11 cellular contexts compared by ENCODE assay signal in genomic region chr21:21688877-21689276, GRCh38.
DNase-seq lines count a peak whose midpoint lies in the region; ATAC-seq and TF ChIP-seq lines count a peak whose summit lies in the region.
"Had no signal": no experiment of that assay in that cellular context is flagged by ENCODE, and none has a peak within 500 bp of the region (broad histone marks: within the 10 kb centered on the region; RNA-seq: fewer than 3 reads in every experiment).

No MANE protein-coding gene starts in this region.

- no peak overlapping the region for H3K4me3 Mint-ChIP-seq in stimulated activated naive CD8-positive, alpha-beta T cell treated with anti-CD3 and anti-CD28 coated beads, Interleukin-15, amount 100 ng/mL, for 72 hours
- H3K4me3 Mint-ChIP-seq: dendritic cell treated with granulocyte-macrophage colony-stimulating factor and Interleukin-4, amounts not matched to agents 40 ng/mL and 50 ng/mL, for 4 days had no signal

- WGBS in prostate gland: 57% methylated on average over 9 of the region's 9 CpGs

- peaks cover 8% of the 10 kb centered on the region in 2 donors for H3K9me3 Mint-ChIP-seq in stimulated activated naive CD8-positive, alpha-beta T cell treated with anti-CD3 and anti-CD28 coated beads, Interleukin-15, amount 100 ng/mL, for 72 hours

- H3K4me1 ChIP-seq in prostate gland (replicated peaks): no peaks in the 10 kb centered on the region

- H3K36me3 ChIP-seq in prostate gland: no peaks in the 10 kb centered on the region

- peak; percentile 14 for DNase-seq in COR-L47 (lab: John Stamatoyannopoulos, UW)
- peak; percentile 17 for DNase-seq in SKM-1 treated with dmso at 0.1 percent for 144 hours (lab: John Stamatoyannopoulos, UW; ENCODE audit: unreplicated experiment)
- peak; percentile 38 for DNase-seq in iris pigment epithelial cell (ENCODE audit: low read depth)
- no peak for DNase-seq in stimulated activated naive CD8-positive, alpha-beta T cell treated with anti-CD3 and anti-CD28 coated beads, Interleukin-15, amount 100 ng/mL, for 72 hours
- DNase-seq in prostate gland (ENCODE audit: low spot score): no peak
- DNase-seq in DMS79 (lab: John Stamatoyannopoulos, UW): no peak
- DNase-seq: NCI-H187 treated with DMSO at 0.1 percent for 48 hours had no signal

- no peaks in the 10 kb centered on the region for H3K27me3 Mint-ChIP-seq in stimulated activated naive CD8-positive, alpha-beta T cell treated with anti-CD3 and anti-CD28 coated beads, Interleukin-15, amount 100 ng/mL, for 72 hours
- H3K27me3 Mint-ChIP-seq: dendritic cell treated with granulocyte-macrophage colony-stimulating factor and Interleukin-4, amounts not matched to agents 40 ng/mL and 50 ng/mL, for 4 days had no signal

- ATAC-seq in stimulated activated naive CD8-positive, alpha-beta T cell treated with anti-CD3 and anti-CD28 coated beads, Interleukin-15, amount 100 ng/mL, for 72 hours: no peak
- ATAC-seq in GM21576 (IDR thresholded peaks at IDR 0.05; ENCODE audit: unreplicated experiment): no peak
- ATAC-seq: HCT116 had no signal

- H3K27ac ChIP-seq in prostate gland: no peak overlapping the region

- H3K4me3 ChIP-seq in prostate gland: no peak overlapping the region

- no peak for TF ChIP-seq POLR2A in prostate gland (IDR thresholded peaks at IDR 0.05)

- H3K4me1 Mint-ChIP-seq in stimulated activated naive CD8-positive, alpha-beta T cell treated with anti-CD3 and anti-CD28 coated beads, Interleukin-15, amount 100 ng/mL, for 72 hours: no peaks in the 10 kb centered on the region

- TF ChIP-seq RAD21 in Ishikawa (IDR thresholded peaks at IDR 0.05; ENCODE audit: low read depth): peak; percentile 57

- intact Hi-C loops in prostate gland (cut with DNase I): no loop called here

- TF ChIP-seq EP300 in Ishikawa (IDR thresholded peaks at IDR 0.05; ENCODE audit: borderline replicate concordance): no peak

- TF ChIP-seq CTCF in prostate gland (IDR thresholded peaks at IDR 0.05): no peak

- no peaks in the 10 kb centered on the region for H3K27me3 ChIP-seq in prostate gland (replicated peaks; ENCODE audit: insufficient read depth)

- H3K27ac Mint-ChIP-seq in stimulated activated naive CD8-positive, alpha-beta T cell treated with anti-CD3 and anti-CD28 coated beads, Interleukin-15, amount 100 ng/mL, for 72 hours: no peak overlapping the region
- H3K27ac Mint-ChIP-seq: dendritic cell treated with granulocyte-macrophage colony-stimulating factor and Interleukin-4, amounts not matched to agents 40 ng/mL and 50 ng/mL, for 4 days had no signal

- no peaks in the 10 kb centered on the region for H3K9me3 ChIP-seq in prostate gland

TF ChIP-seq in Ishikawa, 13 proteins besides CTCF, POLR2A, EP300 and RAD21:
- TF ChIP-seq USF1 (IDR thresholded peaks at IDR 0.05) (no peak), REST (IDR thresholded peaks at IDR 0.05; ENCODE audit: low read depth) (no peak), CREB1 (IDR thresholded peaks at IDR 0.05; ENCODE audit: low read depth) (no peak), MAX (IDR thresholded peaks at IDR 0.05) (no peak), TAF1 (IDR thresholded peaks at IDR 0.05; ENCODE audit: low read depth) (no peak), EGR1 (IDR thresholded peaks at IDR 0.05) (no peak), TCF12 (IDR thresholded peaks at IDR 0.05; ENCODE audit: low read depth) (no peak), TEAD4 (IDR thresholded peaks at IDR 0.05) (no peak), ZBTB7A (IDR thresholded peaks at IDR 0.05; ENCODE audit: low read depth) (no peak), FOXM1 (IDR thresholded peaks at IDR 0.05; ENCODE audit: borderline replicate concordance, low read depth) (no peak)
TF ChIP-seq in Ishikawa: peak in this region for 0.

Comparison
In these comparisons a context has a peak if more than half of its experiments do, and no peak if none do; other contexts are left out.
1. DNase-seq: peak in COR-L47 (single experiment), SKM-1 treated with dmso at 0.1 percent for 144 hours (single experiment) and iris pigment epithelial cell (single experiment); none in stimulated activated naive CD8-positive, alpha-beta T cell treated with anti-CD3 and anti-CD28 coated beads, Interleukin-15, amount 100 ng/mL, for 72 hours (0 of 2), prostate gland (single experiment) and DMS79 (single experiment).